8 cellular contexts compared by ENCODE assay signal in genomic region chr6:40823917-40824891, GRCh38.
A peak's percentile ranks its signal among the peaks of the same experiment; 100 is the strongest.
DNase-seq lines count a peak whose midpoint lies in the region; ATAC-seq, FAIRE-seq and TF ChIP-seq lines count a peak whose summit lies in the region.
"Not testable (repeated sequence)": the region's sequence is repeated elsewhere in the genome, so short reads cannot be mapped to it uniquely, and the experiment has no call there.

No MANE protein-coding gene starts in this region.

- not testable (repeated sequence) for H3K4me3 Mint-ChIP-seq in Calu3 (ENCODE audit: low read depth, unreplicated experiment); HFFc6; astrocyte (ENCODE audit: unreplicated experiment)

- CTCF ChIA-PET in Calu3 (lab: Charles Lee) = interaction anchor here (0.7 kb wide), 1 partner anchor 357 kb away, joined by 3 read pairs; no protein-coding TSS in a partner anchor

- H3K27ac ChIP-seq in astrocyte (ENCODE audit: low read depth, low read length); gastroesophageal sphincter: not testable (repeated sequence)

- H3K4me3 ChIP-seq in astrocyte (ENCODE audit: insufficient read depth, low read depth, low read length); gastroesophageal sphincter: not testable (repeated sequence)

- not testable (repeated sequence) for H3K27ac Mint-ChIP-seq in Calu3 (ENCODE audit: unreplicated experiment); HFFc6; astrocyte (ENCODE audit: unreplicated experiment)

- not testable (repeated sequence) for H3K9me3 ChIP-seq in astrocyte (ENCODE audit: insufficient read depth, low read depth, low read length); gastroesophageal sphincter

- not testable (repeated sequence) for H3K4me2 ChIP-seq in astrocyte (ENCODE audit: low read length)

- FAIRE-seq in astrocyte (lab: Jason Lieb, UNC) = not testable (repeated sequence)

- not testable (repeated sequence) for H3K9me3 Mint-ChIP-seq in Calu3 (ENCODE audit: low read depth, unreplicated experiment); HFFc6; astrocyte (ENCODE audit: unreplicated experiment)

- H2AFZ ChIP-seq in astrocyte (ENCODE audit: low read depth, low read length) = not testable (repeated sequence)

- DNase-seq in Calu3 (peak; percentile 56), HFFc6 (peak; percentile 57), NCI-H2171 (lab: John Stamatoyannopoulos, UW) (peak; percentile 63), middle frontal gyrus (ENCODE audit: extremely low spot score, low spot score) (peak; percentile 20)
- not testable (repeated sequence) for DNase-seq in astrocyte (ENCODE audit: low read depth)
- DNase-seq in stimulated activated naive CD8-positive, alpha-beta T cell treated with anti-CD3 and anti-CD28 coated beads, Interleukin-15, Interleukin-2, amounts not matched to agents 100 U/mL and 50 U/mL, for 24 hours = peak; percentile 42

- H3K27me3 Mint-ChIP-seq in Calu3 (ENCODE audit: unreplicated experiment) (peaks cover 60% of the 10 kb centered on the region), astrocyte (ENCODE audit: low read depth, unreplicated experiment) (peaks cover 17% of the 10 kb centered on the region)
- H3K27me3 Mint-ChIP-seq in HFFc6 (ENCODE audit: insufficient read depth) = not testable (repeated sequence)

- not testable (repeated sequence) for H3K36me3 Mint-ChIP-seq in Calu3 (ENCODE audit: insufficient read depth, unreplicated experiment); HFFc6 (ENCODE audit: low read depth); astrocyte (ENCODE audit: low read depth, unreplicated experiment)

- not testable (repeated sequence) for H3K36me3 ChIP-seq in astrocyte (ENCODE audit: insufficient read depth, low read length); gastroesophageal sphincter

- intact Hi-C loops in Calu3 (cut with micrococcal nuclease; ENCODE audit: unreplicated experiment) = not testable (repeated sequence)

- H4K20me1 ChIP-seq in astrocyte (ENCODE audit: insufficient read depth, low read length) = not testable (repeated sequence)

- H3K9ac ChIP-seq in astrocyte (ENCODE audit: low read length) = not testable (repeated sequence)

- not testable (repeated sequence) for H3K4me1 ChIP-seq in astrocyte (ENCODE audit: insufficient read depth, low read length); gastroesophageal sphincter

- H3K79me2 ChIP-seq in astrocyte (ENCODE audit: insufficient read depth, low read length) = not testable (repeated sequence)

- not testable (repeated sequence) for H3K27me3 ChIP-seq in astrocyte (ENCODE audit: insufficient read depth, low read length); gastroesophageal sphincter

- BruUV-seq in Calu3 (replicated peaks; lab: Mats Ljungman, UMichigan) = not testable (repeated sequence)

- not testable (repeated sequence) for TF ChIP-seq POLR2A in gastroesophageal sphincter (IDR thresholded peaks at IDR 0.05)

- ATAC-seq in SK-N-SH treated with all-trans-retinoic acid at 6 μM for 48 hours = peak; percentile 85
- not testable (repeated sequence) for ATAC-seq in gastroesophageal sphincter
- peak; percentile 40 for ATAC-seq in stimulated activated naive CD8-positive, alpha-beta T cell treated with anti-CD3 and anti-CD28 coated beads, Interleukin-15, Interleukin-2, amounts not matched to agents 100 U/mL and 50 U/mL, for 24 hours

- H3K4me1 Mint-ChIP-seq in Calu3 (ENCODE audit: low read depth, unreplicated experiment); astrocyte (ENCODE audit: low read depth, unreplicated experiment): not testable (repeated sequence)
- H3K4me1 Mint-ChIP-seq in HFFc6 (ENCODE audit: low read depth) = peaks cover 18% of the 10 kb centered on the region

- TF ChIP-seq EP300 in gastroesophageal sphincter (IDR thresholded peaks at IDR 0.05) = not testable (repeated sequence)

- 50 to 87% methylated on average over 3 to 11 of the region's 12 CpGs for WGBS in gastroesophageal sphincter (ENCODE audit: low coverage in 1 of 2), 2 donors

- peak; percentile 45 for TF ChIP-seq CTCF in Calu3 (IDR thresholded peaks at IDR 0.05; ENCODE audit: unreplicated experiment)
- TF ChIP-seq CTCF in HFFc6 (IDR thresholded peaks at IDR 0.05) = peak; percentile 87
- peak; percentile 58 for TF ChIP-seq CTCF in astrocyte (IDR thresholded peaks at IDR 0.05; ENCODE audit: insufficient read depth, low read depth, low read length)
- TF ChIP-seq CTCF in gastroesophageal sphincter (IDR thresholded peaks at IDR 0.05) = peak; percentile 25 to 59 (median 36)

Comparison
In these comparisons a context has a peak if more than half of its experiments do, and no peak if none do; other contexts are left out.
1. CTCF ChIP-seq: peak in every context shown above with its lines; median percentile 87 in HFFc6; 58 in astrocyte; 45 in Calu3; 36 in gastroesophageal sphincter.